26 cellular contexts compared by ENCODE assay signal in the genomic region with DNA sequence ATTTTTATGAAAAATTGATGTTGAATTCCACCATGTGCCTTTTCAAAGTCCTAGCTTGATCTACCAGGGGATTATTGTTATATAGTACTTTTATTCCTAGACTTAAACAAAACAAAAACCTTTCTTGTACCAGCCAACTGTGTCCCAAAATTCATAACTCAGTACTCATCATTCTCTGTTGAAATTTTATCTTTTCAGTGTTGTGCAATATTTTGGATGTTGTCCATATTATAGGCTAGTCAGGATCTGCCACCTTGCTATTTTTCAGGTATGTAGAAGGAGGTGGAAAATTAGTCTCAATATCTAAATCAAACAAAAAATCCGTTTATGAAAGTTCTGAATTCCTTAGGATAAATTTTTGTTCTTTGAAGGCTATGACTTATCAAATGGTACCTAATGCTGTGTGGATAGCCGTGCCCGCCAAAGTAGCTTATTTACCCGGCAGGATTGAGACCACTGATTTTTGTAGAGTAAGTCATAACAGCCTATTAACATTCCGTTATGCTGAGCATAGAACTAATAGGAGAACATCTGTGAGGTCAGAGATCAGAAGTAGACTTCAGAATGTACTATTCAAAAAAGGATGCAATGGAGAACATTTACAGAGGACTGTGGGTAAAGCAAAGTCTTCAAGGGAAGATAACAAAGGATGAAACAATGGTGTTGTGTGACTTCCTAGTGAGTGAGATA.
DNase-seq lines count a peak whose midpoint lies in the region; ATAC-seq and TF ChIP-seq lines count a peak whose summit lies in the region.
"Had no signal": no experiment of that assay in that cellular context is flagged by ENCODE, and none has a peak within 500 bp of the region (broad histone marks: within the 10 kb centered on the region; RNA-seq: fewer than 3 reads in every experiment).

No MANE protein-coding gene starts in this region.

- no peaks in the 10 kb centered on the region for H3K9me3 ChIP-seq in RWPE2 (ENCODE audit: severe bottlenecking)
- H3K9me3 ChIP-seq in fibroblast of lung (ENCODE audit: control insufficient read depth, insufficient read depth, low read depth, low read length) = no peaks in the 10 kb centered on the region
- H3K9me3 ChIP-seq: gastroesophageal sphincter, ovary, testis had no signal

- no peaks in the 10 kb centered on the region for H3K27me3 ChIP-seq in RWPE2 (ENCODE audit: insufficient read depth, poor library complexity, severe bottlenecking)
- H3K27me3 ChIP-seq in fibroblast of lung (ENCODE audit: control insufficient read depth, insufficient read depth, low read length) = no peaks in the 10 kb centered on the region
- H3K27me3 ChIP-seq: esophagus squamous epithelium, gastroesophageal sphincter, ovary, testis had no signal

- H3K4me1 ChIP-seq in RWPE2 (ENCODE audit: insufficient read depth, poor library complexity, severe bottlenecking) = peaks cover 19% of the 10 kb centered on the region
- H3K4me1 ChIP-seq in fibroblast of lung (ENCODE audit: control insufficient read depth, extremely low read depth, insufficient read depth, low read length) = no peaks in the 10 kb centered on the region
- H3K4me1 ChIP-seq: esophagus squamous epithelium, gastroesophageal sphincter, testis had no signal

- DNase-seq in EH (ENCODE audit: low read depth) (peak; percentile 54), RWPE2 (ENCODE audit: low spot score) (no peak), fibroblast of lung (ENCODE audit: low read depth in 2 of 2) (peak; percentile 58 to 85), retinal pigment epithelial cell (ENCODE audit: low read depth) (peak; percentile 76), NCI-H748 treated with DMSO at 0.1 percent for 48 hours (lab: John Stamatoyannopoulos, UW) (no peak), LoVo (ENCODE audit: low spot score) (no peak), lower leg skin (ENCODE audit: low spot score in 2 of 2) (no peak)
- DNase-seq: ACHN; activated CD4-positive, alpha-beta memory T cell treated with anti-CD3 and anti-CD28 coated beads for 36 hours; activated CD8-positive, alpha-beta memory T cell treated with anti-CD3 and anti-CD28 coated beads, Interleukin-2, amount 50 U/mL, for 4 hours; activated naive CD4-positive, alpha-beta T cell; activated naive CD8-positive, alpha-beta T cell treated with anti-CD3 and anti-CD28 coated beads, Interleukin-2, amount 50 U/mL, for 24 hours; CD8-positive, alpha-beta memory T cell; DMS 273 treated with DMSO at 0.1 percent for 48 hours; esophagus squamous epithelium; NCI-H1048; NCI-H1694; NCI-H446 treated with DMSO at 0.1 percent for 48 hours; nephron progenitor cell; ovary; stimulated activated CD4-positive, alpha-beta T cell treated with anti-CD3 and anti-CD28 coated beads, Interleukin-1b, Interleukin-23, amount 100 ng/mL, for 48 hours; stimulated activated naive CD4-positive, alpha-beta T cell treated with Interleukin-2 at 50 U/mL for 16 hours; T-helper 2 cell; testis had no signal

- no peaks in the 10 kb centered on the region for H3K79me2 ChIP-seq in fibroblast of lung (ENCODE audit: control insufficient read depth, insufficient read depth, low read length)

- no peak overlapping the region for H3K4me2 ChIP-seq in fibroblast of lung (ENCODE audit: extremely low read depth, insufficient read depth, low read length)

- intact Hi-C loops in lower leg skin (cut with DNase I; ENCODE audit: low total_unique reads) = no loop called here

- H3K4me3 ChIP-seq in RWPE2 (ENCODE audit: severe bottlenecking) (no peak overlapping the region), fibroblast of lung (replicated peaks in 1 of 4; ENCODE audit: control extremely low read depth in 1 of 4, insufficient read depth in 1 of 4, low read depth in 3 of 4, low read length in 4 of 4) (no peak overlapping the region), retinal pigment epithelial cell (ENCODE audit: low read length) (no peak overlapping the region), lower leg skin (ENCODE audit: low read depth, poor library complexity, severe bottlenecking) (no peak overlapping the region)
- H3K4me3 ChIP-seq: esophagus squamous epithelium, gastroesophageal sphincter, ovary, testis had no signal

- TF ChIP-seq CTCF in RWPE2 (IDR thresholded peaks at IDR 0.05; ENCODE audit: poor library complexity, severe bottlenecking) (no peak), fibroblast of lung (conservative IDR thresholded peaks at IDR 0.05 in 1 of 2, IDR thresholded peaks at IDR 0.05 in 1 of 2; ENCODE audit: low read depth in 1 of 2, low read length in 2 of 2) (no peak), retinal pigment epithelial cell (conservative IDR thresholded peaks at IDR 0.05; ENCODE audit: low read depth, low read length) (no peak), lower leg skin (IDR thresholded peaks at IDR 0.05) (no peak)

- 40 to 58% methylated on average over 5 of the region's 5 CpGs for WGBS in lower leg skin, 2 donors

- TF ChIP-seq POLR2A in lower leg skin (IDR thresholded peaks at IDR 0.05) = no peak

- no peak overlapping the region for H2AFZ ChIP-seq in fibroblast of lung (ENCODE audit: low read length)

- no peak overlapping the region for H3K9ac ChIP-seq in fibroblast of lung (ENCODE audit: insufficient read depth, low read length)

- peak; percentile 75 for ATAC-seq in RWPE2 (ENCODE audit: low read depth)
- ATAC-seq: activated CD4-positive, CD25-positive, alpha-beta regulatory T cell treated with anti-CD3 and anti-CD28 coated beads, Interleukin-2, amount 50 U/mL, for 24 hours; activated naive CD8-positive, alpha-beta T cell treated with anti-CD3 and anti-CD28 coated beads, Interleukin-2, amount 50 U/mL, for 24 hours; gastroesophageal sphincter had no signal

- H3K36me3 ChIP-seq in RWPE2 (ENCODE audit: low read depth) (no peaks in the 10 kb centered on the region), fibroblast of lung (ENCODE audit: control insufficient read depth, insufficient read depth, low read length) (no peaks in the 10 kb centered on the region)
- H3K36me3 ChIP-seq: esophagus squamous epithelium, gastroesophageal sphincter, ovary had no signal

- H4K20me1 ChIP-seq in fibroblast of lung (ENCODE audit: control insufficient read depth, extremely low read depth, insufficient read depth, low read length) = no peaks in the 10 kb centered on the region

- H3K27ac ChIP-seq in RWPE2 (ENCODE audit: poor library complexity, severe bottlenecking) (peak overlapping the region; percentile 73), fibroblast of lung (ENCODE audit: insufficient read depth, low read length) (no peak overlapping the region)
- H3K27ac ChIP-seq: esophagus squamous epithelium, gastroesophageal sphincter, ovary, testis had no signal

Comparison
In these comparisons a context has a peak if more than half of its experiments do, and no peak if none do; other contexts are left out.
1. DNase-seq: peak in EH (single experiment), fibroblast of lung (2 of 2) and retinal pigment epithelial cell (single experiment); none in RWPE2 (single experiment), NCI-H748 treated with DMSO at 0.1 percent for 48 hours (single experiment), LoVo (single experiment) and lower leg skin (0 of 2).